In genomic region chr16:83404261-83404660, GRCh38 we compare ENCODE assay signal across 22 cellular contexts.
DNase-seq lines count a peak whose midpoint lies in the region; ATAC-seq and TF ChIP-seq lines count a peak whose summit lies in the region.
"Had no signal": no experiment of that assay in that cellular context is flagged by ENCODE, and none has a peak within 500 bp of the region (broad histone marks: within the 10 kb centered on the region; RNA-seq: fewer than 3 reads in every experiment).

No MANE protein-coding gene starts in this region.

- H3K9ac ChIP-seq in skeletal muscle satellite cell (ENCODE audit: low read depth, low read length): peak overlapping the region; percentile 34

- no peak for TF ChIP-seq CTCF in RWPE2 (IDR thresholded peaks at IDR 0.05; ENCODE audit: poor library complexity, severe bottlenecking)

- H3K4me3 ChIP-seq in RWPE2 (ENCODE audit: severe bottlenecking) (no peak overlapping the region), skeletal muscle satellite cell (ENCODE audit: low read length) (no peak overlapping the region)
- no peak overlapping the region for H3K4me3 ChIP-seq in effector memory CD4-positive, alpha-beta T cell (ENCODE audit: insufficient read depth, low read depth, low read length, poor library complexity, severe bottlenecking)
- H3K4me3 ChIP-seq: GM23338, HAP-1, PC-9, SJSA1 had no signal

- H3K27me3 ChIP-seq in RWPE2 (ENCODE audit: insufficient read depth, poor library complexity, severe bottlenecking) (no peaks in the 10 kb centered on the region), skeletal muscle satellite cell (ENCODE audit: control insufficient read depth, insufficient read depth, low read length) (no peaks in the 10 kb centered on the region)
- H3K27me3 ChIP-seq in effector memory CD4-positive, alpha-beta T cell (replicated peaks; ENCODE audit: control insufficient read depth, insufficient read depth, low read length, poor library complexity, severe bottlenecking): no peaks in the 10 kb centered on the region
- H3K27me3 ChIP-seq: SJSA1 had no signal

- H3K4me1 ChIP-seq in RWPE2 (ENCODE audit: insufficient read depth, poor library complexity, severe bottlenecking): peaks cover 39% of the 10 kb centered on the region
- H3K4me1 ChIP-seq in skeletal muscle satellite cell (ENCODE audit: control insufficient read depth, insufficient read depth, low read length): peaks cover 24% of the 10 kb centered on the region
- H3K4me1 ChIP-seq in effector memory CD4-positive, alpha-beta T cell (ENCODE audit: control insufficient read depth, insufficient read depth, low read length, poor library complexity, severe bottlenecking): no peaks in the 10 kb centered on the region
- H3K4me1 ChIP-seq: HAP-1 had no signal

- peak overlapping the region; percentile 42 for H3K4me2 ChIP-seq in skeletal muscle satellite cell (ENCODE audit: low read length)
- H3K4me2 ChIP-seq: GM23338, PC-9 had no signal

- DNase-seq in GM03348 (ENCODE audit: low spot score): peak; percentile 7
- DNase-seq in RWPE2 (ENCODE audit: low spot score): no peak
- DNase-seq in epithelial cell of prostate (ENCODE audit: low read depth, low spot score): no peak
- DNase-seq in medulla oblongata (ENCODE audit: extremely low spot score): no peak
- no peak for DNase-seq in NCI-H446 (lab: John Stamatoyannopoulos, UW)
- DNase-seq in effector memory CD4-positive, alpha-beta T cell: no peak
- DNase-seq: Calu3, DMS79 treated with DMSO at 0.1 percent for 48 hours, Karpas-422, MV-4-11, NCI-H1105, NCI-H146, NCI-H1930, NCI-H2107, NCI-H446 treated with DMSO at 0.1 percent for 48 hours, NCI-H526 treated with DMSO at 0.1 percent for 48 hours, PC-9, Right ventricle myocardium superior had no signal

- H3K9me3 ChIP-seq in RWPE2 (ENCODE audit: severe bottlenecking) (no peaks in the 10 kb centered on the region), skeletal muscle satellite cell (replicated peaks; ENCODE audit: low read length) (no peaks in the 10 kb centered on the region)
- no peaks in the 10 kb centered on the region for H3K9me3 ChIP-seq in effector memory CD4-positive, alpha-beta T cell (ENCODE audit: control insufficient read depth, low read length)
- H3K9me3 ChIP-seq: HAP-1 had no signal

- H3K27ac ChIP-seq in RWPE2 (ENCODE audit: poor library complexity, severe bottlenecking) (peak overlapping the region; percentile 97), epithelial cell of prostate (peak overlapping the region; percentile 80)
- H3K27ac ChIP-seq in effector memory CD4-positive, alpha-beta T cell (ENCODE audit: insufficient read depth, low read length, poor library complexity, severe bottlenecking): no peak overlapping the region
- H3K27ac ChIP-seq: PC-9 had no signal

- no peaks in the 10 kb centered on the region for H3K36me3 ChIP-seq in RWPE2 (ENCODE audit: low read depth)
- H3K36me3 ChIP-seq in skeletal muscle satellite cell (ENCODE audit: insufficient read depth, low read length): no peaks in the 10 kb centered on the region
- H3K36me3 ChIP-seq in effector memory CD4-positive, alpha-beta T cell (ENCODE audit: control insufficient read depth, insufficient read depth, low read length): no peaks in the 10 kb centered on the region
- H3K36me3 ChIP-seq: HAP-1, SJSA1 had no signal

- ATAC-seq in RWPE2 (ENCODE audit: low read depth): no peak; the same call in 1 of the 3 replicates
- ATAC-seq: GM23338 had no signal
